Comparison of ENCODE assay signal across 1 cellular context in the genomic region with DNA sequence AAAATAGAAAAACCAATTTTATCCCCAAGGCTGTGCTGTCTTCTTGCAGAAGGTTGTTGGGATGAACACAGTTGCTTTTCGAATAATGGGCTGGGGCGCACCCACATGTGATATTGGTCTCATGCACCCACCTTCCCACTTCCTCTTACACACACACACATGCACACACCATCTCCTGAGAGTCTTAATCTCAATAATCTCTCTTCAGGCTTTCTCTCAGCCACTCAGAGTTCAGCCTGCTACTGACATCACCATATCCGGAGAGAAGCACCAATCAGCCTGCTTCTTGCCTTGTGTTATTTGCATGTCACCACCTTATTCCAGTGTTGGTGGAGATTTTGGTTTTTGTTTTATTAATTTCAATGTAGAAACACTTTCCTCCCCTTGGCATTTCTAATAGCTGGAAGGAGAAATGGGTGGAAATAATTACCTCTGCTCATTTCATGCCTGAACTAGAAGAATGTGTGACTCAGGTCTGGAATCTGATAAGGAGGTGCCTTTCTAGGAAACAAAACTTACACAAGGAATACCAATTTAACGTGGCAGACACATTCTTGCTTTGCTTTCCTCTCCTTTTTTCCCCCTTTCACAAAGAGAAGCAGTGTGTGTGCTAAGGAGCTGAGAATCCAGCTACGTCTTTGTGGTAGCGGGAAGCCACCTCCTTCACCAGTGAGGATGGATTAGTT.
A peak's percentile ranks its signal among the peaks of the same experiment; 100 is the strongest.
TF ChIP-seq lines count a peak whose summit lies in the region.

No MANE protein-coding gene starts in this region.

TF ChIP-seq in K562, 482 proteins besides CTCF, POLR2A, EP300 and RAD21 (continued from another document):
- TF ChIP-seq, protein P1, sequence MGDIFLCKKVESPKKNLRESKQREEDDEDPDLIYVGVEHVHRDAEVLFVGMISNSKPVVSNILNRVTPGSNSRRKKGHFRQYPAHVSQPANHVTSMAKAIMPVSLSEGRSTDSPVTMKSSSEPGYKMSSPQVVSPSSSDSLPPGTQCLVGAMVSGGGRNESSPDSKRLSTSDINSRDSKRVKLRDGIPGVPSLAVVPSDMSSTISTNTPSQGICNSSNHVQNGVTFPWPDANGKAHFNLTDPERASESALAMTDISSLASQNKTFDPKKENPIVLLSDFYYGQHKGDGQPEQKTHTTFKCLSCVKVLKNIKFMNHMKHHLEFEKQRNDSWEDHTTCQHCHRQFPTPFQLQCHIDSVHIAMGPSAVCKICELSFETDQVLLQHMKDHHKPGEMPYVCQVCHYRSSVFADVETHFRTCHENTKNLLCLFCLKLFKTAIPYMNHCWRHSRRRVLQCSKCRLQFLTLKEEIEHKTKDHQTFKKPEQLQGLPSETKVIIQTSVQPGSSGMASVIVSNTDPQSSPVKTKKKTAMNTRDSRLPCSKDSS (IDR thresholded peaks at IDR 0.05; ENCODE audit: low read depth, partially characterized antibody) = no peak
- TF ChIP-seq PTTG1 (tag; IDR thresholded peaks at IDR 0.05; ENCODE audit: low read depth) (no peak), STAG1 (CRISPR knock-in tag; IDR thresholded peaks at IDR 0.05; ENCODE audit: borderline replicate concordance) (no peak), SIRT6 (IDR thresholded peaks at IDR 0.05; ENCODE audit: low read depth, low read length) (no peak), GATA2 (CRISPR knock-in tag; IDR thresholded peaks at IDR 0.05) (no peak), ZNF217 (CRISPR knock-in tag; IDR thresholded peaks at IDR 0.05) (no peak), DNMT1 (IDR thresholded peaks at IDR 0.05) (no peak), EHMT2 (IDR thresholded peaks at IDR 0.05) (no peak), CCNT2 (IDR thresholded peaks at IDR 0.05; ENCODE audit: borderline replicate concordance, extremely low read depth, insufficient read length, low read depth, low read length) (no peak), PML (IDR thresholded peaks at IDR 0.05; ENCODE audit: low read length) (no peak), TCF7 (IDR thresholded peaks at IDR 0.05; ENCODE audit: borderline replicate concordance) (no peak), FOXA3 (CRISPR knock-in tag; conservative IDR thresholded peaks at IDR 0.05 in 1 of 2, IDR thresholded peaks at IDR 0.05 in 1 of 2) (no peak), SOX6 (IDR thresholded peaks at IDR 0.05) (no peak), ARID1B (IDR thresholded peaks at IDR 0.05) (peak; percentile 33), MTA3 (IDR thresholded peaks at IDR 0.05; ENCODE audit: borderline replicate concordance) (no peak), CREBBP (IDR thresholded peaks at IDR 0.05; ENCODE audit: low read depth, low read length) (no peak), SPI1 (IDR thresholded peaks at IDR 0.05; ENCODE audit: borderline replicate concordance, low read depth, low read length) (peak; percentile 44; the same call in 1 of the 2 replicates), THRAP3 (IDR thresholded peaks at IDR 0.05; ENCODE audit: borderline replicate concordance) (no peak), MXI1 (IDR thresholded peaks at IDR 0.05; ENCODE audit: low read depth, low read length) (no peak), FOSL1 (tag; conservative IDR thresholded peaks at IDR 0.05) (peak; percentile 67), PHB2 (IDR thresholded peaks at IDR 0.05; ENCODE audit: low read depth) (no peak), GTF2F1 (IDR thresholded peaks at IDR 0.05; ENCODE audit: low read depth, low read length) (no peak), ZNF316 (IDR thresholded peaks at IDR 0.05) (no peak), GTF2A2 (tag; IDR thresholded peaks at IDR 0.05) (no peak), TARDBP (IDR thresholded peaks at IDR 0.05) (no peak), GABPA (tag; conservative IDR thresholded peaks at IDR 0.05; ENCODE audit: low read depth) (no peak), POLR2AphosphoS2 (IDR thresholded peaks at IDR 0.05; ENCODE audit: low read length) (no peak), SMARCA4 (IDR thresholded peaks at IDR 0.05) (peak; percentile 37; the same call in 1 of the 2 replicates), LEF1 (IDR thresholded peaks at IDR 0.05) (no peak), HSF4 (CRISPR knock-in tag; IDR thresholded peaks at IDR 0.05; ENCODE audit: borderline replicate concordance) (no peak), NCOR1 (IDR thresholded peaks at IDR 0.05) (no peak), NR4A1 (CRISPR knock-in tag; IDR thresholded peaks at IDR 0.05) (no peak), NR4A1 (tag; IDR thresholded peaks at IDR 0.05) (no peak), NR2F6 (CRISPR knock-in tag; IDR thresholded peaks at IDR 0.05) (no peak), MTF1 (CRISPR knock-in tag; IDR thresholded peaks at IDR 0.05; ENCODE audit: borderline replicate concordance) (no peak), JUND (IDR thresholded peaks at IDR 0.05; ENCODE audit: borderline replicate concordance, low read depth, low read length) (peak; percentile 58; the same call in 1 of the 2 replicates), JUND (tag; IDR thresholded peaks at IDR 0.05; ENCODE audit: borderline replicate concordance, low read depth, low read length) (no peak; the same call in 2 of the 3 replicates), TEAD4 (IDR thresholded peaks at IDR 0.05; ENCODE audit: low read length) (no peak), TEAD4 (CRISPR knock-in tag; IDR thresholded peaks at IDR 0.05; ENCODE audit: borderline replicate concordance) (no peak), SMARCA5 (IDR thresholded peaks at IDR 0.05) (no peak), SMAD3 (CRISPR knock-in tag; conservative IDR thresholded peaks at IDR 0.05) (no peak), BRD9 (IDR thresholded peaks at IDR 0.05; ENCODE audit: low read depth, partially characterized antibody) (no peak), RB1 (IDR thresholded peaks at IDR 0.05; ENCODE audit: low read depth) (no peak)
- TF ChIP-seq, protein P2, sequence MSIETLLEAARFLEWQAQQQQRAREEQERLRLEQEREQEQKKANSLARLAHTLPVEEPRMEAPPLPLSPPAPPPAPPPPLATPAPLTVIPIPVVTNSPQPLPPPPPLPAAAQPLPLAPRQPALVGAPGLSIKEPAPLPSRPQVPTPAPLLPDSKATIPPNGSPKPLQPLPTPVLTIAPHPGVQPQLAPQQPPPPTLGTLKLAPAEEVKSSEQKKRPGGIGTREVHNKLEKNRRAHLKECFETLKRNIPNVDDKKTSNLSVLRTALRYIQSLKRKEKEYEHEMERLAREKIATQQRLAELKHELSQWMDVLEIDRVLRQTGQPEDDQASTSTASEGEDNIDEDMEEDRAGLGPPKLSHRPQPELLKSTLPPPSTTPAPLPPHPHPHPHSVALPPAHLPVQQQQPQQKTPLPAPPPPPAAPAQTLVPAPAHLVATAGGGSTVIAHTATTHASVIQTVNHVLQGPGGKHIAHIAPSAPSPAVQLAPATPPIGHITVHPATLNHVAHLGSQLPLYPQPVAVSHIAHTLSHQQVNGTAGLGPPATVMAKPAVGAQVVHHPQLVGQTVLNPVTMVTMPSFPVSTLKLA (conservative IDR thresholded peaks at IDR 0.05) = no peak
- TF ChIP-seq, protein P3, sequence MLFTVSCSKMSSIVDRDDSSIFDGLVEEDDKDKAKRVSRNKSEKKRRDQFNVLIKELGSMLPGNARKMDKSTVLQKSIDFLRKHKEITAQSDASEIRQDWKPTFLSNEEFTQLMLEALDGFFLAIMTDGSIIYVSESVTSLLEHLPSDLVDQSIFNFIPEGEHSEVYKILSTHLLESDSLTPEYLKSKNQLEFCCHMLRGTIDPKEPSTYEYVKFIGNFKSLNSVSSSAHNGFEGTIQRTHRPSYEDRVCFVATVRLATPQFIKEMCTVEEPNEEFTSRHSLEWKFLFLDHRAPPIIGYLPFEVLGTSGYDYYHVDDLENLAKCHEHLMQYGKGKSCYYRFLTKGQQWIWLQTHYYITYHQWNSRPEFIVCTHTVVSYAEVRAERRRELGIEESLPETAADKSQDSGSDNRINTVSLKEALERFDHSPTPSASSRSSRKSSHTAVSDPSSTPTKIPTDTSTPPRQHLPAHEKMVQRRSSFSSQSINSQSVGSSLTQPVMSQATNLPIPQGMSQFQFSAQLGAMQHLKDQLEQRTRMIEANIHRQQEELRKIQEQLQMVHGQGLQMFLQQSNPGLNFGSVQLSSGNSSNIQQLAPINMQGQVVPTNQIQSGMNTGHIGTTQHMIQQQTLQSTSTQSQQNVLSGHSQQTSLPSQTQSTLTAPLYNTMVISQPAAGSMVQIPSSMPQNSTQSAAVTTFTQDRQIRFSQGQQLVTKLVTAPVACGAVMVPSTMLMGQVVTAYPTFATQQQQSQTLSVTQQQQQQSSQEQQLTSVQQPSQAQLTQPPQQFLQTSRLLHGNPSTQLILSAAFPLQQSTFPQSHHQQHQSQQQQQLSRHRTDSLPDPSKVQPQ (CRISPR knock-in tag; IDR thresholded peaks at IDR 0.05; ENCODE audit: borderline replicate concordance) = no peak
- TF ChIP-seq, protein P4, sequence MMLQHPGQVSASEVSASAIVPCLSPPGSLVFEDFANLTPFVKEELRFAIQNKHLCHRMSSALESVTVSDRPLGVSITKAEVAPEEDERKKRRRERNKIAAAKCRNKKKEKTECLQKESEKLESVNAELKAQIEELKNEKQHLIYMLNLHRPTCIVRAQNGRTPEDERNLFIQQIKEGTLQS (IDR thresholded peaks at IDR 0.05) = 0 out of 2 replicates have a peak, but pooled peaks have one; percentile 15
- TF ChIP-seq, protein P4 (CRISPR knock-in tag; conservative IDR thresholded peaks at IDR 0.05) = no peak
- TF ChIP-seq, protein P5, sequence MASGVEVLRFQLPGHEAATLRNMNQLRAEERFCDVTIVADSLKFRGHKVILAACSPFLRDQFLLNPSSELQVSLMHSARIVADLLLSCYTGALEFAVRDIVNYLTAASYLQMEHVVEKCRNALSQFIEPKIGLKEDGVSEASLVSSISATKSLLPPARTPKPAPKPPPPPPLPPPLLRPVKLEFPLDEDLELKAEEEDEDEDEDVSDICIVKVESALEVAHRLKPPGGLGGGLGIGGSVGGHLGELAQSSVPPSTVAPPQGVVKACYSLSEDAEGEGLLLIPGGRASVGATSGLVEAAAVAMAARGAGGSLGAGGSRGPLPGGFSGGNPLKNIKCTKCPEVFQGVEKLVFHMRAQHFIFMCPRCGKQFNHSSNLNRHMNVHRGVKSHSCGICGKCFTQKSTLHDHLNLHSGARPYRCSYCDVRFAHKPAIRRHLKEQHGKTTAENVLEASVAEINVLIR (CRISPR knock-in tag; IDR thresholded peaks at IDR 0.05) = no peak
- TF ChIP-seq, protein P6, sequence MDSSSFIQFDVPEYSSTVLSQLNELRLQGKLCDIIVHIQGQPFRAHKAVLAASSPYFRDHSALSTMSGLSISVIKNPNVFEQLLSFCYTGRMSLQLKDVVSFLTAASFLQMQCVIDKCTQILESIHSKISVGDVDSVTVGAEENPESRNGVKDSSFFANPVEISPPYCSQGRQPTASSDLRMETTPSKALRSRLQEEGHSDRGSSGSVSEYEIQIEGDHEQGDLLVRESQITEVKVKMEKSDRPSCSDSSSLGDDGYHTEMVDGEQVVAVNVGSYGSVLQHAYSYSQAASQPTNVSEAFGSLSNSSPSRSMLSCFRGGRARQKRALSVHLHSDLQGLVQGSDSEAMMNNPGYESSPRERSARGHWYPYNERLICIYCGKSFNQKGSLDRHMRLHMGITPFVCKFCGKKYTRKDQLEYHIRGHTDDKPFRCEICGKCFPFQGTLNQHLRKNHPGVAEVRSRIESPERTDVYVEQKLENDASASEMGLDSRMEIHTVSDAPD (CRISPR knock-in tag; IDR thresholded peaks at IDR 0.05) = no peak
- TF ChIP-seq, protein P7, sequence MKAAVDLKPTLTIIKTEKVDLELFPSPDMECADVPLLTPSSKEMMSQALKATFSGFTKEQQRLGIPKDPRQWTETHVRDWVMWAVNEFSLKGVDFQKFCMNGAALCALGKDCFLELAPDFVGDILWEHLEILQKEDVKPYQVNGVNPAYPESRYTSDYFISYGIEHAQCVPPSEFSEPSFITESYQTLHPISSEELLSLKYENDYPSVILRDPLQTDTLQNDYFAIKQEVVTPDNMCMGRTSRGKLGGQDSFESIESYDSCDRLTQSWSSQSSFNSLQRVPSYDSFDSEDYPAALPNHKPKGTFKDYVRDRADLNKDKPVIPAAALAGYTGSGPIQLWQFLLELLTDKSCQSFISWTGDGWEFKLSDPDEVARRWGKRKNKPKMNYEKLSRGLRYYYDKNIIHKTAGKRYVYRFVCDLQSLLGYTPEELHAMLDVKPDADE (conservative IDR thresholded peaks at IDR 0.05; ENCODE audit: control insufficient read depth, low read depth, low read length) = no peak
- TF ChIP-seq, protein P8, sequence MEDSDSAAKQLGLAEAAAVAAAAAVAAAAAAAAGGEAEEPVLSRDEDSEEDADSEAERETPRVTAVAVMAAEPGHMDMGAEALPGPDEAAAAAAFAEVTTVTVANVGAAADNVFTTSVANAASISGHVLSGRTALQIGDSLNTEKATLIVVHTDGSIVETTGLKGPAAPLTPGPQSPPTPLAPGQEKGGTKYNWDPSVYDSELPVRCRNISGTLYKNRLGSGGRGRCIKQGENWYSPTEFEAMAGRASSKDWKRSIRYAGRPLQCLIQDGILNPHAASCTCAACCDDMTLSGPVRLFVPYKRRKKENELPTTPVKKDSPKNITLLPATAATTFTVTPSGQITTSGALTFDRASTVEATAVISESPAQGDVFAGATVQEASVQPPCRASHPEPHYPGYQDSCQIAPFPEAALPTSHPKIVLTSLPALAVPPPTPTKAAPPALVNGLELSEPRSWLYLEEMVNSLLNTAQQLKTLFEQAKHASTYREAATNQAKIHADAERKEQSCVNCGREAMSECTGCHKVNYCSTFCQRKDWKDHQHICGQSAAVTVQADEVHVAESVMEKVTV (CRISPR knock-in tag; IDR thresholded peaks at IDR 0.05) = no peak
- TF ChIP-seq, protein P9, sequence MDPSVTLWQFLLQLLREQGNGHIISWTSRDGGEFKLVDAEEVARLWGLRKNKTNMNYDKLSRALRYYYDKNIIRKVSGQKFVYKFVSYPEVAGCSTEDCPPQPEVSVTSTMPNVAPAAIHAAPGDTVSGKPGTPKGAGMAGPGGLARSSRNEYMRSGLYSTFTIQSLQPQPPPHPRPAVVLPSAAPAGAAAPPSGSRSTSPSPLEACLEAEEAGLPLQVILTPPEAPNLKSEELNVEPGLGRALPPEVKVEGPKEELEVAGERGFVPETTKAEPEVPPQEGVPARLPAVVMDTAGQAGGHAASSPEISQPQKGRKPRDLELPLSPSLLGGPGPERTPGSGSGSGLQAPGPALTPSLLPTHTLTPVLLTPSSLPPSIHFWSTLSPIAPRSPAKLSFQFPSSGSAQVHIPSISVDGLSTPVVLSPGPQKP (CRISPR knock-in tag; IDR thresholded peaks at IDR 0.05) = no peak
- TF ChIP-seq, protein P10, sequence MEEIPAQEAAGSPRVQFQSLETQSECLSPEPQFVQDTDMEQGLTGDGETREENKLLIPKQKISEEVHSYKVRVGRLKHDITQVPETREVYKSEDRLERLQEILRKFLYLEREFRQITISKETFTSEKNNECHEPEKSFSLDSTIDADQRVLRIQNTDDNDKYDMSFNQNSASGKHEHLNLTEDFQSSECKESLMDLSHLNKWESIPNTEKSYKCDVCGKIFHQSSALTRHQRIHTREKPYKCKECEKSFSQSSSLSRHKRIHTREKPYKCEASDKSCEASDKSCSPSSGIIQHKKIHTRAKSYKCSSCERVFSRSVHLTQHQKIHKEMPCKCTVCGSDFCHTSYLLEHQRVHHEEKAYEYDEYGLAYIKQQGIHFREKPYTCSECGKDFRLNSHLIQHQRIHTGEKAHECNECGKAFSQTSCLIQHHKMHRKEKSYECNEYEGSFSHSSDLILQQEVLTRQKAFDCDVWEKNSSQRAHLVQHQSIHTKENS (CRISPR knock-in tag; IDR thresholded peaks at IDR 0.05) = no peak
